ENCODE assay signal across 1 cellular context in genomic region chr19:53424968-53425597, GRCh38.
TF ChIP-seq lines count a peak whose summit lies in the region.

No MANE protein-coding gene starts in this region.

TF ChIP-seq in HepG2, 621 proteins besides CTCF, POLR2A, EP300 and RAD21 (continued from another document):
- TF ChIP-seq ZNF816 (CRISPR knock-in tag; IDR thresholded peaks at IDR 0.05; ENCODE audit: borderline replicate concordance) (no peak), ZNF33A (CRISPR knock-in tag; IDR thresholded peaks at IDR 0.05; ENCODE audit: borderline replicate concordance) (no peak), ATAD3A (CRISPR knock-in tag; IDR thresholded peaks at IDR 0.05) (no peak), PLRG1 (conservative IDR thresholded peaks at IDR 0.05) (no peak), MBNL3 (CRISPR knock-in tag; conservative IDR thresholded peaks at IDR 0.05) (no peak), ZFP90 (CRISPR knock-in tag; IDR thresholded peaks at IDR 0.05; ENCODE audit: borderline replicate concordance) (no peak), ZNF674 (CRISPR knock-in tag; IDR thresholded peaks at IDR 0.05; ENCODE audit: low read depth) (no peak), EHMT2 (IDR thresholded peaks at IDR 0.05; ENCODE audit: borderline replicate concordance, low read depth, low read length) (no peak), ATF3 (CRISPR knock-in tag; IDR thresholded peaks at IDR 0.05) (no peak), STAT5B (CRISPR knock-in tag; IDR thresholded peaks at IDR 0.05) (no peak), LCORL (IDR thresholded peaks at IDR 0.05) (no peak), LCORL (CRISPR knock-in tag; IDR thresholded peaks at IDR 0.05) (peak; percentile 57; the same call in 1 of the 2 replicates), EEA1 (CRISPR knock-in tag; IDR thresholded peaks at IDR 0.05; ENCODE audit: borderline replicate concordance) (no peak), ZNF292 (CRISPR knock-in tag; IDR thresholded peaks at IDR 0.05; ENCODE audit: borderline replicate concordance, low read depth) (no peak), TCF12 (IDR thresholded peaks at IDR 0.05) (no peak), TCF12 (CRISPR knock-in tag; IDR thresholded peaks at IDR 0.05) (no peak), STAG1 (CRISPR knock-in tag; IDR thresholded peaks at IDR 0.05) (peak; percentile 89), FOXO4 (CRISPR knock-in tag; conservative IDR thresholded peaks at IDR 0.05) (no peak), GTF3A (CRISPR knock-in tag; conservative IDR thresholded peaks at IDR 0.05) (no peak), ZNF792 (CRISPR knock-in tag; IDR thresholded peaks at IDR 0.05) (no peak), ZNF781 (CRISPR knock-in tag; IDR thresholded peaks at IDR 0.05; ENCODE audit: borderline replicate concordance, not compliant biosample characterization) (no peak), SMC3 (IDR thresholded peaks at IDR 0.05; ENCODE audit: low read length) (peak; percentile 72), HDAC6 (IDR thresholded peaks at IDR 0.05; ENCODE audit: low read depth, low read length) (no peak), ZC3H4 (CRISPR knock-in tag; IDR thresholded peaks at IDR 0.05; ENCODE audit: borderline replicate concordance) (no peak), ATF7 (IDR thresholded peaks at IDR 0.05) (no peak), ATF7 (CRISPR knock-in tag; IDR thresholded peaks at IDR 0.05) (no peak), HOMEZ (CRISPR knock-in tag; IDR thresholded peaks at IDR 0.05; ENCODE audit: low read depth) (0 out of 2 replicates have a peak, but pooled peaks have one; percentile 19), NFIC (IDR thresholded peaks at IDR 0.05; ENCODE audit: low read length) (no peak), HOXA5 (CRISPR knock-in tag; IDR thresholded peaks at IDR 0.05) (no peak), NFE2L1 (CRISPR knock-in tag; IDR thresholded peaks at IDR 0.05; ENCODE audit: borderline replicate concordance) (no peak), HDAC2 (CRISPR knock-in tag; IDR thresholded peaks at IDR 0.05) (peak; percentile 56; the same call in 1 of the 2 replicates), KDM5A (IDR thresholded peaks at IDR 0.05; ENCODE audit: borderline replicate concordance, low read length) (no peak), ZNF333 (CRISPR knock-in tag; IDR thresholded peaks at IDR 0.05; ENCODE audit: borderline replicate concordance) (no peak), CBX1 (IDR thresholded peaks at IDR 0.05; ENCODE audit: low read depth) (no peak), SNAPC2 (CRISPR knock-in tag; IDR thresholded peaks at IDR 0.05) (no peak), ZFP37 (CRISPR knock-in tag; IDR thresholded peaks at IDR 0.05; ENCODE audit: borderline replicate concordance) (no peak)
- TF ChIP-seq, protein P1, sequence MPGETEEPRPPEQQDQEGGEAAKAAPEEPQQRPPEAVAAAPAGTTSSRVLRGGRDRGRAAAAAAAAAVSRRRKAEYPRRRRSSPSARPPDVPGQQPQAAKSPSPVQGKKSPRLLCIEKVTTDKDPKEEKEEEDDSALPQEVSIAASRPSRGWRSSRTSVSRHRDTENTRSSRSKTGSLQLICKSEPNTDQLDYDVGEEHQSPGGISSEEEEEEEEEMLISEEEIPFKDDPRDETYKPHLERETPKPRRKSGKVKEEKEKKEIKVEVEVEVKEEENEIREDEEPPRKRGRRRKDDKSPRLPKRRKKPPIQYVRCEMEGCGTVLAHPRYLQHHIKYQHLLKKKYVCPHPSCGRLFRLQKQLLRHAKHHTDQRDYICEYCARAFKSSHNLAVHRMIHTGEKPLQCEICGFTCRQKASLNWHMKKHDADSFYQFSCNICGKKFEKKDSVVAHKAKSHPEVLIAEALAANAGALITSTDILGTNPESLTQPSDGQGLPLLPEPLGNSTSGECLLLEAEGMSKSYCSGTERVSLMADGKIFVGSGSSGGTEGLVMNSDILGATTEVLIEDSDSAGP (CRISPR knock-in tag; IDR thresholded peaks at IDR 0.05; ENCODE audit: borderline replicate concordance), result no peak
- TF ChIP-seq, protein P2, sequence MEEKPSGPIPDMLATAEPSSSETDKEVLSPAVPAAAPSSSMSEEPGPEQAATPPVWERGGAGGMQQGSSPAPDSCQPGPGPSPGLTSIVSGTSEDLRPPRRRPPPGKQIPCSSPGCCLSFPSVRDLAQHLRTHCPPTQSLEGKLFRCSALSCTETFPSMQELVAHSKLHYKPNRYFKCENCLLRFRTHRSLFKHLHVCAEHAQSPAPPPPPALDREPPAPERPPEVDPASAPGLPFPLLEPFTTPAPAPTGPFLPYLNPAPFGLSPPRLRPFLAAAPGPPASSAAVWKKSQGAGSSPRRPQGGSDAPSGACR (CRISPR knock-in tag; IDR thresholded peaks at IDR 0.05), result no peak
- TF ChIP-seq, protein P3, sequence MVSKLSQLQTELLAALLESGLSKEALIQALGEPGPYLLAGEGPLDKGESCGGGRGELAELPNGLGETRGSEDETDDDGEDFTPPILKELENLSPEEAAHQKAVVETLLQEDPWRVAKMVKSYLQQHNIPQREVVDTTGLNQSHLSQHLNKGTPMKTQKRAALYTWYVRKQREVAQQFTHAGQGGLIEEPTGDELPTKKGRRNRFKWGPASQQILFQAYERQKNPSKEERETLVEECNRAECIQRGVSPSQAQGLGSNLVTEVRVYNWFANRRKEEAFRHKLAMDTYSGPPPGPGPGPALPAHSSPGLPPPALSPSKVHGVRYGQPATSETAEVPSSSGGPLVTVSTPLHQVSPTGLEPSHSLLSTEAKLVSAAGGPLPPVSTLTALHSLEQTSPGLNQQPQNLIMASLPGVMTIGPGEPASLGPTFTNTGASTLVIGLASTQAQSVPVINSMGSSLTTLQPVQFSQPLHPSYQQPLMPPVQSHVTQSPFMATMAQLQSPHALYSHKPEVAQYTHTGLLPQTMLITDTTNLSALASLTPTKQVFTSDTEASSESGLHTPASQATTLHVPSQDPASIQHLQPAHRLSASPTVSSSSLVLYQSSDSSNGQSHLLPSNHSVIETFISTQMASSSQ (IDR thresholded peaks at IDR 0.05; ENCODE audit: low read depth), result no peak
- TF ChIP-seq, protein P3 (CRISPR knock-in tag; IDR thresholded peaks at IDR 0.05; ENCODE audit: borderline replicate concordance), result no peak
- TF ChIP-seq, protein P4, sequence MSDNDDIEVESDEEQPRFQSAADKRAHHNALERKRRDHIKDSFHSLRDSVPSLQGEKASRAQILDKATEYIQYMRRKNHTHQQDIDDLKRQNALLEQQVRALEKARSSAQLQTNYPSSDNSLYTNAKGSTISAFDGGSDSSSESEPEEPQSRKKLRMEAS (IDR thresholded peaks at IDR 0.05), result no peak
